8 cellular contexts compared by ENCODE assay signal in genomic region chr2:162343492-162343823, GRCh38. TPM values are rescaled to one million over a fixed set of nuclear protein-coding genes. Genes with fewer than 3 reads are reported as not detected.
DNase-seq lines count a peak whose midpoint lies in the region; ATAC-seq and TF ChIP-seq lines count a peak whose summit lies in the region.

No MANE protein-coding gene starts in this region.

- peak overlapping the region; percentile 36; the same call in 1 of the 2 replicates for H3K9ac ChIP-seq in MM.1S (ENCODE audit: low read length)
- no peak overlapping the region for H3K9ac ChIP-seq in parathyroid adenoma

- no peak for ATAC-seq in HG02763 (IDR thresholded peaks at IDR 0.05; ENCODE audit: unreplicated experiment)

- DNase-seq in MM.1S, result no peak
- DNase-seq in endothelial cell (ENCODE audit: low spot score), result no peak
- no peak for DNase-seq in putamen (ENCODE audit: low spot score)
- DNase-seq in NCI-H128 (lab: John Stamatoyannopoulos, UW; ENCODE audit: unreplicated experiment), result no peak
- DNase-seq in OCI-M1 (lab: John Stamatoyannopoulos, UW), result no peak

- H3K4me3 Mint-ChIP-seq in endothelial cell (ENCODE audit: unreplicated experiment), result peak overlapping the region; percentile 97

- H2AFZ ChIP-seq in MM.1S (ENCODE audit: low read length) (peak overlapping the region; percentile 74), parathyroid adenoma (peak overlapping the region; percentile 93)

- peaks cover 32% of the 10 kb centered on the region for H3K4me1 Mint-ChIP-seq in endothelial cell (ENCODE audit: unreplicated experiment)

- H3K27ac ChIP-seq in MM.1S (ENCODE audit: low read length) (peak overlapping the region; percentile 11; the same call in 1 of the 2 replicates), parathyroid adenoma (peak overlapping the region; percentile 75)

- TF ChIP-seq CTCF in GM12875 (IDR thresholded peaks at IDR 0.05; ENCODE audit: borderline replicate concordance, insufficient read depth, low read depth, low read length) (no peak), MM.1S (IDR thresholded peaks at IDR 0.05; ENCODE audit: low read length) (no peak), endothelial cell (IDR thresholded peaks at IDR 0.05; ENCODE audit: unreplicated experiment) (no peak), parathyroid adenoma (IDR thresholded peaks at IDR 0.05) (no peak)

- H3K9me3 ChIP-seq in MM.1S (replicated peaks; ENCODE audit: insufficient read depth, low read length), result no peaks in the 10 kb centered on the region
- H3K9me3 ChIP-seq in parathyroid adenoma (ENCODE audit: control insufficient read depth, low read length), result no peaks in the 10 kb centered on the region

- H3K4me3 ChIP-seq in GM12875 (ENCODE audit: low read depth, low read length), result peak overlapping the region; percentile 30
- H3K4me3 ChIP-seq in MM.1S (ENCODE audit: low read length), result peak overlapping the region; percentile 55
- peak overlapping the region; percentile 89 for H3K4me3 ChIP-seq in parathyroid adenoma (ENCODE audit: low read depth, low read length)

- no peaks in the 10 kb centered on the region for H3K36me3 Mint-ChIP-seq in endothelial cell (ENCODE audit: low read depth, unreplicated experiment)

- H3K9me3 Mint-ChIP-seq in endothelial cell (ENCODE audit: unreplicated experiment), result no peaks in the 10 kb centered on the region

- peak overlapping the region; percentile 84 for H3K27ac Mint-ChIP-seq in endothelial cell (ENCODE audit: unreplicated experiment)

- 0 out of 2 replicates have a peak, but pooled peaks cover 6% of the 10 kb centered on the region for H3K4me1 ChIP-seq in MM.1S (ENCODE audit: low read length)
- peaks cover 3% of the 10 kb centered on the region for H3K4me1 ChIP-seq in parathyroid adenoma

- peaks cover 7% of the 10 kb centered on the region for H3F3A ChIP-seq in MM.1S (ENCODE audit: insufficient read depth, low read length)

- peak overlapping the region; percentile 64 for H3K4me2 ChIP-seq in MM.1S (ENCODE audit: low read depth, low read length)
- peak overlapping the region; percentile 83 for H3K4me2 ChIP-seq in parathyroid adenoma (ENCODE audit: low read length)

- H4K20me1 ChIP-seq in MM.1S (ENCODE audit: insufficient read depth, low read length), result no peaks in the 10 kb centered on the region

- no peaks in the 10 kb centered on the region for H3K9me2 ChIP-seq in MM.1S (replicated peaks; ENCODE audit: insufficient read depth, low read length)

- no peaks in the 10 kb centered on the region for H3K36me3 ChIP-seq in MM.1S (replicated peaks; ENCODE audit: insufficient read depth, low read length)
- no peaks in the 10 kb centered on the region for H3K36me3 ChIP-seq in parathyroid adenoma (ENCODE audit: control insufficient read depth, insufficient read depth, low read length)

- no peaks in the 10 kb centered on the region for H3K27me3 Mint-ChIP-seq in endothelial cell (ENCODE audit: unreplicated experiment)

- H3K79me2 ChIP-seq in MM.1S (ENCODE audit: low read length) (peaks cover 17% of the 10 kb centered on the region), parathyroid adenoma (no peaks in the 10 kb centered on the region)

- H3K27me3 ChIP-seq in MM.1S (replicated peaks; ENCODE audit: insufficient read depth, low read length), result no peaks in the 10 kb centered on the region
- H3K27me3 ChIP-seq in parathyroid adenoma (ENCODE audit: control insufficient read depth, insufficient read depth, low read length), result no peaks in the 10 kb centered on the region

RNA-seq across cellular contexts. Expression of gene GCA, which starts 0.5 kb away (rescaled TPM):
- total RNA-seq in endothelial cell (ENCODE audit: unreplicated experiment), result 123 TPM

RNA-seq across cellular contexts. Expression of gene IFIH1, which starts 25.0 kb away (rescaled TPM):
- total RNA-seq in endothelial cell (ENCODE audit: unreplicated experiment), result 5.2 TPM

Comparison
In these comparisons a context has a peak if more than half of its experiments do, and no peak if none do; other contexts are left out.
1. H3K4me3 ChIP-seq: peak in every context shown above with its lines; median percentile 89 in parathyroid adenoma; 55 in MM.1S; 30 in GM12875.